Comparison of ENCODE assay signal across 23 cellular contexts in the genomic region with DNA sequence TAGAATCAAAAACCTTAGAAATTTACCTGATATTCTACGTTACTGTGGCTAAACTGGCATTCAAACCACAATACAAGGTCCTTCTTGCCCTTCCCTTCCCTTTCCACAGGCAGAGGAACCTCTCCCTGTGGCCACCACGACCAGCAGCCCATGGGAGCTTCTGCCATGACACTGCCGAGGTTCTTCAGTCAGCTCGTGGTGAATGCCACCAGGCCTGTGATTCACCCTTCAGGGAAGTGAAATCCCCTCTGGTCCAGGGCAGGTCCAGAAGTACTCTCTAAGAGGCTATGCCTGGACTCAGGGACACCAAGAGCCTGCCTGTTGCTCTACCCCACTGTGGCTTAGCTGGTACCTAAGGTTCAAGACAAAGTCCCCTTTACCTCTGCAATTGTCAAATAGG.
"Had no signal": no experiment of that assay in that cellular context is flagged by ENCODE, and none has a peak within 500 bp of the region (broad histone marks: within the 10 kb centered on the region; RNA-seq: fewer than 3 reads in every experiment).

No MANE protein-coding gene starts in this region.

- H3K9me3 ChIP-seq: esophagus squamous epithelium, lower lobe of right lung, ovary, right lobe of liver, testis, tibial nerve had no signal

- DNase-seq: cerebellar nuclear complex; effector memory CD8-positive, alpha-beta T cell; esophagus squamous epithelium; foreskin fibroblast; hippocampal formation; kidney glomerular epithelial cell; lower lobe of right lung; natural killer cell; nucleus accumbens; ovary; right lobe of liver; stimulated activated CD4-positive, alpha-beta T cell treated with anti-CD3 and anti-CD28 coated beads, Interleukin-2, amount 100 ng/mL, for 24 hours; stimulated activated CD4-positive, alpha-beta T cell treated with anti-CD3 and anti-CD28 coated beads, Interleukin-4, amount 100 ng/mL, for 4 hours; stimulated activated naive B cell treated with anti-CD40 and anti-IgM and Interleukin-4, amounts not matched to agents 10 μg/mL and 1 μg/mL and 100 μg/mL, for 72 hours; stimulated activated naive CD8-positive, alpha-beta T cell treated with anti-CD3 and anti-CD28 coated beads, Interleukin-15, amount 100 ng/mL, for 72 hours had no signal

- H3K4me3 ChIP-seq: esophagus squamous epithelium, lower lobe of right lung, ovary, right lobe of liver, testis, tibial nerve had no signal

- H3K4me1 Mint-ChIP-seq: memory B cell; mesothelial cell of epicardium; natural killer cell; stimulated activated naive B cell treated with anti-CD40 and anti-IgM and Interleukin-4, amounts not matched to agents 10 μg/mL and 1 μg/mL and 100 μg/mL, for 72 hours; stimulated activated naive CD8-positive, alpha-beta T cell treated with anti-CD3 and anti-CD28 coated beads, Interleukin-15, amount 100 ng/mL, for 72 hours had no signal

- H3K27ac Mint-ChIP-seq: dendritic cell treated with granulocyte-macrophage colony-stimulating factor and Interleukin-4, amounts not matched to agents 40 ng/mL and 50 ng/mL, for 4 days; effector memory CD8-positive, alpha-beta T cell; memory B cell; mesothelial cell of epicardium; natural killer cell; progenitor cell of endocrine pancreas; stimulated activated naive B cell treated with anti-CD40 and anti-IgM and Interleukin-4, amounts not matched to agents 10 μg/mL and 1 μg/mL and 100 μg/mL, for 72 hours; stimulated activated naive CD8-positive, alpha-beta T cell treated with anti-CD3 and anti-CD28 coated beads, Interleukin-15, amount 100 ng/mL, for 72 hours had no signal

- ATAC-seq: effector memory CD8-positive, alpha-beta T cell; natural killer cell; right lobe of liver; stimulated activated naive CD8-positive, alpha-beta T cell treated with anti-CD3 and anti-CD28 coated beads, Interleukin-15, amount 100 ng/mL, for 72 hours had no signal

- H3K36me3 ChIP-seq: esophagus squamous epithelium, lower lobe of right lung, ovary, right lobe of liver, tibial nerve had no signal

- H3K27me3 Mint-ChIP-seq: dendritic cell treated with granulocyte-macrophage colony-stimulating factor and Interleukin-4, amounts not matched to agents 40 ng/mL and 50 ng/mL, for 4 days; effector memory CD8-positive, alpha-beta T cell; memory B cell; progenitor cell of endocrine pancreas; stimulated activated naive B cell treated with anti-CD40 and anti-IgM and Interleukin-4, amounts not matched to agents 10 μg/mL and 1 μg/mL and 100 μg/mL, for 72 hours; stimulated activated naive CD8-positive, alpha-beta T cell treated with anti-CD3 and anti-CD28 coated beads, Interleukin-15, amount 100 ng/mL, for 72 hours had no signal

- H3K4me1 ChIP-seq: esophagus squamous epithelium, lower lobe of right lung, right lobe of liver, testis, tibial nerve had no signal

- H3K27me3 ChIP-seq: esophagus squamous epithelium, ovary, right lobe of liver, testis, tibial nerve had no signal

- H3K9me3 Mint-ChIP-seq: memory B cell had no signal

- H3K36me3 Mint-ChIP-seq: memory B cell; mesothelial cell of epicardium; stimulated activated naive B cell treated with anti-CD40 and anti-IgM and Interleukin-4, amounts not matched to agents 10 μg/mL and 1 μg/mL and 100 μg/mL, for 72 hours had no signal

- H3K4me3 Mint-ChIP-seq: dendritic cell treated with granulocyte-macrophage colony-stimulating factor and Interleukin-4, amounts not matched to agents 40 ng/mL and 50 ng/mL, for 4 days; effector memory CD8-positive, alpha-beta T cell; memory B cell; mesothelial cell of epicardium; natural killer cell; neural crest cell; stimulated activated naive B cell treated with anti-CD40 and anti-IgM and Interleukin-4, amounts not matched to agents 10 μg/mL and 1 μg/mL and 100 μg/mL, for 72 hours; stimulated activated naive CD8-positive, alpha-beta T cell treated with anti-CD3 and anti-CD28 coated beads, Interleukin-15, amount 100 ng/mL, for 72 hours had no signal

- H3K27ac ChIP-seq: epithelial cell of prostate, esophagus squamous epithelium, lower lobe of right lung, ovary, right lobe of liver, tibial nerve had no signal
